Comparison of ENCODE assay signal across 24 cellular contexts in the genomic region with DNA sequence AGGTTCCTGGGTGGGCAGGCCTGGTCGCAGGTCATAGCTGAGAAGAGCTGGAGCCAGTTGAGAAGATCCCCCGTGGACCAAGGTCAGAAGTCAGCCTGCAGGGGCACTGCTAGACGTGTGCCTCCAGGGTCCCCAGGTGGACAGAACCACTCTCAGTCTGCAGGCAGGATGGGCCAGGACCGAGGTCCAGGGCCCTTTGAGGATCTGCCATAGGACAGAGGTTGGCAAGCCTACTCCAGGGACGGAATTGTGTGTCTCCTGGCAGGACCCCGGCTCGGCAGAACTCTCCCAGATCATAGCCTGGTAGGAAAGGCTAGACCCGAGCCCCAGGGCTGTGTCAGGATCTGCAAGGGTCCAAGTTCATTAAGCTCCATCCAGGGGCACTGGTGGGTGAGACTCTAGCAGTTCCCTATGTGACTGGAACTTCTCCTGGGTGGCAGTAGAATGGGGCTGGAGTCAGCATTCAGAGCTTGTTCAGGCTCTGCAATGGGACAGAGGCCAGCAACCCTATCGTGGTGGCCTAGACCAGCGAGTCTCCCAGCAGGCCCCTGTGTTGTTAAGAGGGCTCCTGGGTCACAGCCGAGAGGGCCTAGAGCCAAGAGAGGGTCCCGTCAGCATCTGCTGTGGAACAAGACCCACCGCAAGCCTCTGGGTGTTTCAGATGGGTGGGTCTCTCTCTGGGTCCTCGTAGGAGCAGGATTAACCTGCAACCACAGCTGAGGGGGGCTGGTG. TPM values are rescaled to one million over a fixed set of nuclear protein-coding genes. Genes with fewer than 3 reads are reported as not detected.
"Had no signal": no experiment of that assay in that cellular context is flagged by ENCODE, and none has a peak within 500 bp of the region (broad histone marks: within the 10 kb centered on the region; RNA-seq: fewer than 3 reads in every experiment).

No MANE protein-coding gene starts in this region.

- H3K4me2 ChIP-seq: SK-N-SH had no signal

- DNase-seq: MV-4-11, NCI-H1048, NCI-H1436 treated with DMSO at 0.1 percent for 48 hours, NCI-H1694, NCI-H187 treated with DMSO at 0.1 percent for 48 hours, NCI-H2029 treated with DMSO at 0.1 percent for 48 hours, NCI-H2171 treated with DMSO at 0.1 percent for 48 hours, NCI-H345, NCI-H446 treated with DMSO at 0.1 percent for 48 hours, NCI-H510A treated with DMSO at 0.1 percent for 48 hours, NCI-H526 treated with DMSO at 0.1 percent for 48 hours, NCI-H774, Right ventricle myocardium superior, RPMI8226, SIG-M5, SK-N-SH, SW 1271, T-cell had no signal

- H3K4me3 ChIP-seq: K562 had no signal

- H3K9ac ChIP-seq: SK-N-SH had no signal

- H3K9me3 ChIP-seq: SK-N-SH had no signal

RNA-seq across cellular contexts. Expression of a gene that starts 18.2 kb away (rescaled TPM):
- total RNA-seq: HT1080, K562, LHCN-M2, MCF 10A, Right ventricle myocardium superior, SK-MEL-5, T-cell had no signal
- polyA plus RNA-seq: IgD-negative memory B cell, K562, SK-N-SH had no signal

RNA-seq across cellular contexts. Expression of a gene that starts 51.9 kb away (rescaled TPM):
- total RNA-seq: HT1080, K562, LHCN-M2, MCF 10A, Right ventricle myocardium superior, SK-MEL-5, T-cell had no signal
- polyA plus RNA-seq: IgD-negative memory B cell, K562, SK-N-SH had no signal
